9 cellular contexts compared by ENCODE assay signal in the genomic region with DNA sequence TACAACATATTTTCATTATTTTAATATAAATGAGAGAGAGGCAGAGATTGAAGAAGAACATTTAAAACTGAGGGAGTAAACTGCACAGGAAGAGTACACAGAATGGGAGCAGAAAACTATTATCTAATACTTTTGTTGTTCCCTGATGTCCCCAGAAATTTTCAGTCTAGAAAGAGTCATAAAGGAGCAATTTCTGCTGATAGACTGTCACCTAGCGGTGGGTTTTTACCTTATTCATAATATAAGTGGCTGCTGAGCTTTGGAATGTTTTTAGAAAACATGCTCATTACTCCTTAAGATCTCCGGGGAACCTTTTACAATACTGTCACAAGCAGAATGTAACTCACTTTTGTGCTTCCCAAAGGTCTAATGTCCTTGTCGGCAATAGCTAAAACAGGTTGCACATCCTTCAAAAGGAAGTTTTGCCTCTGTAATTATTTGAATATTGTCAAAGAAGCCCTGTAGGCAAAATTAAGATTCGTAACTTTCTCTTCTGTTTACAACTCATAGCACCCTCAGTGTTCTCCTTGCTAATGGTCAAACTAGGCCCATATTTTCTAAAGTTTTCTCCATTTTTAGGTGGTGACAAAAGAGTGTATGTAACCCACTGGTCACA. TPM values are rescaled to one million over a fixed set of nuclear protein-coding genes. Genes with fewer than 3 reads are reported as not detected.
DNase-seq lines count a peak whose midpoint lies in the region; ATAC-seq and TF ChIP-seq lines count a peak whose summit lies in the region.
"Had no signal": no experiment of that assay in that cellular context is flagged by ENCODE, and none has a peak within 500 bp of the region (broad histone marks: within the 10 kb centered on the region; RNA-seq: fewer than 3 reads in every experiment).

No MANE protein-coding gene starts in this region.

- no peak overlapping the region for H3K4me3 ChIP-seq in GM06990 (replicated peaks; ENCODE audit: low read depth, low read length)
- no peak overlapping the region for H3K4me3 ChIP-seq in kidney epithelial cell (ENCODE audit: low read depth, low read length)
- H3K4me3 ChIP-seq in uterus = no peak overlapping the region

- TF ChIP-seq POLR2A in uterus (IDR thresholded peaks at IDR 0.05) = no peak

- H3K36me3 ChIP-seq in GM06990 (ENCODE audit: control insufficient read depth, insufficient read depth, low read length) (no peaks in the 10 kb centered on the region), kidney epithelial cell (ENCODE audit: control insufficient read depth, insufficient read depth, low read length) (no peaks in the 10 kb centered on the region), uterus (no peaks in the 10 kb centered on the region)

- no peak for ATAC-seq in HG03025 (IDR thresholded peaks at IDR 0.05; ENCODE audit: low FRiP score, unreplicated experiment)

- no peak overlapping the region for H3K27ac ChIP-seq in uterus
- H3K27ac ChIP-seq: epithelial cell of prostate had no signal

- no peaks in the 10 kb centered on the region for H3K4me1 ChIP-seq in uterus

- intact Hi-C loops in uterus (cut with DNase I; ENCODE audit: low total_unique reads) = loop anchor here (5.0 to 10.0 kb wide), 2 partner anchors 182 to 700 kb away; partner anchors contain the start of gene RGS16

- H3K27me3 ChIP-seq in GM06990 (replicated peaks; ENCODE audit: control insufficient read depth, insufficient read depth, low read length) = no peaks in the 10 kb centered on the region
- H3K27me3 ChIP-seq in kidney epithelial cell (ENCODE audit: control insufficient read depth, insufficient read depth, low read length) = peaks cover 5% of the 10 kb centered on the region
- H3K27me3 ChIP-seq in uterus = no peaks in the 10 kb centered on the region

- peak; percentile 46 for DNase-seq in AG08395 (ENCODE audit: low spot score)
- no peak for DNase-seq in GM06990 (ENCODE audit: extremely low read depth, insufficient read length)
- peak; percentile 90 for DNase-seq in NCI-H2107 treated with DMSO at 0.1 percent for 48 hours (lab: John Stamatoyannopoulos, UW; ENCODE audit: unreplicated experiment)
- peak; percentile 34 for DNase-seq in amniotic epithelial cell (ENCODE audit: low read depth)
- no peak for DNase-seq in kidney epithelial cell (ENCODE audit: low read depth)
- peak in 1 of 2 donors; percentile 24 for DNase-seq in uterus
- no peak for DNase-seq in activated CD8-positive, alpha-beta memory T cell treated with anti-CD3 and anti-CD28 coated beads for 24 hours

- H3K9me3 ChIP-seq in uterus = no peaks in the 10 kb centered on the region

- peak; percentile 80 for TF ChIP-seq CTCF in GM06990 (IDR thresholded peaks at IDR 0.05; ENCODE audit: insufficient read depth, low read length, poor library complexity, severe bottlenecking)
- peak; percentile 72 for TF ChIP-seq CTCF in kidney epithelial cell (IDR thresholded peaks at IDR 0.05; ENCODE audit: insufficient read depth, low read length, poor library complexity, severe bottlenecking)
- TF ChIP-seq CTCF in uterus (IDR thresholded peaks at IDR 0.05) = peak; percentile 75 to 87 (median 80)

RNA-seq across cellular contexts. Expression of gene NPL, which starts 4.9 kb away (rescaled TPM):
- total RNA-seq in kidney epithelial cell (2.0 and 2.3 TPM in 2 replicates), uterus (1 to 10 TPM in 2 of 4 donors, under 1 TPM in 2; 0.29 to 9.9 (median 4.4) TPM)

RNA-seq across cellular contexts. Expression of gene DHX9, which starts 54.5 kb away (rescaled TPM):
- total RNA-seq in kidney epithelial cell = 116 and 118 TPM in 2 replicates
- total RNA-seq in uterus = 100 to 1,000 TPM in 3 of 4 donors, 10 to 100 TPM in 1; 70.0 to 227 (median 151) TPM

Comparison
In these comparisons a context has a peak if more than half of its experiments do, and no peak if none do; other contexts are left out.
1. DNase-seq: peak in AG08395 (single experiment), NCI-H2107 treated with DMSO at 0.1 percent for 48 hours (single experiment) and amniotic epithelial cell (single experiment); none in GM06990 (single experiment), kidney epithelial cell (single experiment) and activated CD8-positive, alpha-beta memory T cell treated with anti-CD3 and anti-CD28 coated beads for 24 hours (single experiment).
2. Peak in every context shown above with its lines, with median percentiles within 50 percentile points of each other: CTCF ChIP-seq.